8 cellular contexts compared by ENCODE assay signal in genomic region chr2:234308814-234309195, GRCh38.
DNase-seq lines count a peak whose midpoint lies in the region; FAIRE-seq and TF ChIP-seq lines count a peak whose summit lies in the region.

No MANE protein-coding gene starts in this region.

- no peaks in the 10 kb centered on the region for H3K4me1 ChIP-seq in mucosa of rectum (ENCODE audit: control insufficient read depth in 2 of 2, insufficient read depth in 2 of 2, low read length in 2 of 2)

- peak overlapping the region; percentile 58; the same call in 1 of the 2 replicates for H3K4me3 Mint-ChIP-seq in HFFc6
- H3K4me3 Mint-ChIP-seq in activated naive CD4-positive, alpha-beta T cell treated with anti-CD3 and anti-CD28 coated beads, Interleukin-2, amount 50 U/mL, for 24 hours, result peak overlapping the region; percentile 77

- H3K4me3 ChIP-seq in mucosa of rectum (ENCODE audit: low read length in 2 of 2), result no peak overlapping the region

- POLR2A ChIA-PET in GM10248 (lab: Yijun Ruan, JAX), result no interaction called here

- no peaks in the 10 kb centered on the region for H3K27me3 ChIP-seq in mucosa of rectum (ENCODE audit: control insufficient read depth in 2 of 2, insufficient read depth in 2 of 2, low read length in 2 of 2)

- TF ChIP-seq CTCF in GM10248 (IDR thresholded peaks at IDR 0.05; ENCODE audit: control extremely low read depth, extremely low read depth, low read depth, missing control alignments) (no peak), HFFc6 (IDR thresholded peaks at IDR 0.05) (no peak)

- H3K27ac ChIP-seq in mucosa of rectum (ENCODE audit: low read depth in 2 of 2, low read length in 2 of 2), result peak overlapping the region; percentile 29 to 67

- peak overlapping the region; percentile 72; the same call in 1 of the 2 replicates for H3K27ac Mint-ChIP-seq in HFFc6
- H3K27ac Mint-ChIP-seq in activated naive CD4-positive, alpha-beta T cell treated with anti-CD3 and anti-CD28 coated beads, Interleukin-2, amount 50 U/mL, for 24 hours, result peak overlapping the region; percentile 95

- no peaks in the 10 kb centered on the region for H3K9me3 ChIP-seq in mucosa of rectum (ENCODE audit: control insufficient read depth in 2 of 2, low read length in 2 of 2)

- H3K27me3 Mint-ChIP-seq in HFFc6 (ENCODE audit: insufficient read depth), result peaks cover 12% of the 10 kb centered on the region
- no peaks in the 10 kb centered on the region for H3K27me3 Mint-ChIP-seq in activated naive CD4-positive, alpha-beta T cell treated with anti-CD3 and anti-CD28 coated beads, Interleukin-2, amount 50 U/mL, for 24 hours

- DNase-seq in GM10248 (ENCODE audit: extremely low spot score), result peak; percentile 52
- DNase-seq in HFFc6, result no peak
- DNase-seq in NOMO-1 treated with dmso at 0.1 percent for 144 hours (lab: John Stamatoyannopoulos, UW; ENCODE audit: unreplicated experiment), result peak; percentile 61
- DNase-seq in urothelium cell line (ENCODE audit: low spot score), result peak; percentile 64
- no peak for DNase-seq in NCI-H69 (lab: John Stamatoyannopoulos, UW)
- no peak for DNase-seq in frontal cortex (ENCODE audit: low spot score in 2 of 2)

- CTCF ChIA-PET in GM10248 (lab: Yijun Ruan, JAX), result interaction anchor here (1.1 to 3.2 kb wide), 4 partner anchors 11 to 25 kb away, joined by 4 to 11 read pairs (median 4); no protein-coding TSS in a partner anchor

- peaks cover 10% of the 10 kb centered on the region for H3K36me3 Mint-ChIP-seq in HFFc6 (ENCODE audit: low read depth)
- H3K36me3 Mint-ChIP-seq in activated naive CD4-positive, alpha-beta T cell treated with anti-CD3 and anti-CD28 coated beads, Interleukin-2, amount 50 U/mL, for 24 hours, result no peaks in the 10 kb centered on the region

- H3K9ac ChIP-seq in mucosa of rectum (ENCODE audit: low read depth in 1 of 2, low read length in 2 of 2), result no peak overlapping the region

- peaks cover 36% of the 10 kb centered on the region for H3K4me1 Mint-ChIP-seq in HFFc6 (ENCODE audit: low read depth)
- H3K4me1 Mint-ChIP-seq in activated naive CD4-positive, alpha-beta T cell treated with anti-CD3 and anti-CD28 coated beads, Interleukin-2, amount 50 U/mL, for 24 hours, result peaks cover 69% of the 10 kb centered on the region

- no peak for FAIRE-seq in urothelium cell line (lab: Jason Lieb, UNC)
- FAIRE-seq in frontal cortex (lab: Jason Lieb, UNC), result no peak

- no peaks in the 10 kb centered on the region for H3K36me3 ChIP-seq in mucosa of rectum (ENCODE audit: control insufficient read depth in 2 of 2, insufficient read depth in 2 of 2, low read length in 2 of 2)

- no peaks in the 10 kb centered on the region; the same call in 1 of the 2 replicates for H3K9me3 Mint-ChIP-seq in HFFc6
- peaks cover 4% of the 10 kb centered on the region for H3K9me3 Mint-ChIP-seq in activated naive CD4-positive, alpha-beta T cell treated with anti-CD3 and anti-CD28 coated beads, Interleukin-2, amount 50 U/mL, for 24 hours

Comparison
In these comparisons a context has a peak if more than half of its experiments do, and no peak if none do; other contexts are left out.
1. DNase-seq: peak in GM10248 (single experiment), NOMO-1 treated with dmso at 0.1 percent for 144 hours (single experiment) and urothelium cell line (single experiment); none in HFFc6 (single experiment), NCI-H69 (single experiment) and frontal cortex (0 of 2).